33 cellular contexts compared by ENCODE assay signal in genomic region chr22:40556641-40557040, GRCh38.
"Had no signal": no experiment of that assay in that cellular context is flagged by ENCODE, and none has a peak within 500 bp of the region (broad histone marks: within the 10 kb centered on the region; RNA-seq: fewer than 3 reads in every experiment).

No MANE protein-coding gene starts in this region.

- H3K27ac ChIP-seq: ascending aorta, brain microvascular endothelial cell, esophagus muscularis mucosa, foreskin keratinocyte, neutrophil, ovary, right lobe of liver, skin epidermis, upper lobe of left lung, vagina had no signal

- DNase-seq: activated CD4-positive, alpha-beta memory T cell treated with anti-CD3 and anti-CD28 coated beads, Interleukin-2, amount 10 ng/mL, durations not matched to agents 7 days and 5 days; activated CD4-positive, alpha-beta T cell treated with anti-CD3 and anti-CD28 coated beads, Interleukin-2, amount 10 ng/mL, durations not matched to agents 24 days and 14 days; activated CD4-positive, CD25-positive, alpha-beta regulatory T cell treated with anti-CD3 and anti-CD28 coated beads, Interleukin-2, amount 50 U/mL, for 72 hours; activated CD8-positive, alpha-beta memory T cell treated with anti-CD3 and anti-CD28 coated beads, Interleukin-2, amount 50 U/mL, for 48 hours; activated gamma-delta T cell; activated naive CD4-positive, alpha-beta T cell treated with anti-CD3 and anti-CD28 coated beads, Interleukin-2, amount 10 ng/mL, durations not matched to agents 7 days and 5 days; activated naive CD8-positive, alpha-beta T cell treated with anti-CD3 and anti-CD28 coated beads, Interleukin-2, amount 10 ng/mL, durations not matched to agents 7 days and 5 days; activated T-cell treated with anti-CD3 and anti-CD28 coated beads, Interleukin-2, amount 50 U/mL, for 24 hours; brain microvascular endothelial cell; caudate nucleus; foreskin keratinocyte; islet precursor cell; left ventricle myocardium superior; mammary epithelial cell; midbrain; naive thymus-derived CD4-positive, alpha-beta T cell; ovary; right lobe of liver; stimulated activated CD4-positive, alpha-beta T cell treated with anti-CD3 and anti-CD28 coated beads, Interleukin-4, amount 100 ng/mL, for 24 hours; stimulated activated naive CD8-positive, alpha-beta T cell treated with anti-CD3 and anti-CD28 coated beads, Interleukin-15, amount 100 ng/mL, for 72 hours; substantia nigra; SW 1271; T1000; upper lobe of left lung had no signal

- H3K4me1 ChIP-seq: ascending aorta, right lobe of liver, upper lobe of left lung had no signal

- H3K27me3 ChIP-seq: ascending aorta, brain microvascular endothelial cell, esophagus muscularis mucosa, foreskin keratinocyte, neutrophil, ovary, right lobe of liver, upper lobe of left lung, vagina had no signal

- ATAC-seq: foreskin keratinocyte; left ventricle myocardium superior; naive thymus-derived CD4-positive, alpha-beta T cell; right lobe of liver; stimulated activated memory B cell treated with anti-CD40 and anti-IgM and Interleukin-4, amounts not matched to agents 10 μg/mL and 1 μg/mL and 100 μg/mL, for 72 hours; stimulated activated naive CD8-positive, alpha-beta T cell treated with anti-CD3 and anti-CD28 coated beads, Interleukin-15, amount 100 ng/mL, for 72 hours had no signal

- H3K27ac Mint-ChIP-seq: activated CD4-positive, alpha-beta memory T cell treated with anti-CD3 and anti-CD28 coated beads, Interleukin-2, amount 10 ng/mL, durations not matched to agents 7 days and 5 days; activated CD4-positive, alpha-beta T cell treated with anti-CD3 and anti-CD28 coated beads, Interleukin-2, amount 10 ng/mL, durations not matched to agents 24 days and 14 days; activated naive CD4-positive, alpha-beta T cell treated with anti-CD3 and anti-CD28 coated beads, Interleukin-2, amount 10 ng/mL, durations not matched to agents 7 days and 5 days; activated naive CD8-positive, alpha-beta T cell treated with anti-CD3 and anti-CD28 coated beads, Interleukin-2, amount 10 ng/mL, durations not matched to agents 7 days and 5 days; activated T-cell treated with anti-CD3 and anti-CD28 coated beads, Interleukin-2, amount 50 U/mL, for 24 hours; dendritic cell treated with granulocyte-macrophage colony-stimulating factor and Interleukin-4, amounts not matched to agents 40 ng/mL and 50 ng/mL, for 4 days; progenitor cell of endocrine pancreas; stimulated activated memory B cell treated with anti-CD40 and anti-IgM and Interleukin-4, amounts not matched to agents 10 μg/mL and 1 μg/mL and 100 μg/mL, for 72 hours; stimulated activated naive CD8-positive, alpha-beta T cell treated with anti-CD3 and anti-CD28 coated beads, Interleukin-15, amount 100 ng/mL, for 72 hours; T-helper 1 cell treated with Interleukin-12 subunit alpha and Interleukin-12 subunit beta and Interleukin-4 antibody, amounts not matched to agents 30 μg/mL and 1 μg/mL, for 36 hours had no signal

- H3K36me3 ChIP-seq: brain microvascular endothelial cell, ovary, right lobe of liver had no signal

- H3K4me3 ChIP-seq: ascending aorta, esophagus muscularis mucosa, ovary, right lobe of liver, skin epidermis, upper lobe of left lung, vagina had no signal

- H3K4me3 Mint-ChIP-seq: activated CD4-positive, alpha-beta memory T cell treated with anti-CD3 and anti-CD28 coated beads, Interleukin-2, amount 10 ng/mL, durations not matched to agents 7 days and 5 days; activated CD4-positive, alpha-beta T cell treated with anti-CD3 and anti-CD28 coated beads, Interleukin-2, amount 10 ng/mL, durations not matched to agents 24 days and 14 days; activated naive CD4-positive, alpha-beta T cell treated with anti-CD3 and anti-CD28 coated beads, Interleukin-2, amount 10 ng/mL, durations not matched to agents 7 days and 5 days; activated naive CD8-positive, alpha-beta T cell treated with anti-CD3 and anti-CD28 coated beads, Interleukin-2, amount 10 ng/mL, durations not matched to agents 7 days and 5 days; activated T-cell treated with anti-CD3 and anti-CD28 coated beads, Interleukin-2, amount 50 U/mL, for 24 hours; dendritic cell treated with granulocyte-macrophage colony-stimulating factor and Interleukin-4, amounts not matched to agents 40 ng/mL and 50 ng/mL, for 4 days; naive thymus-derived CD4-positive, alpha-beta T cell; stimulated activated memory B cell treated with anti-CD40 and anti-IgM and Interleukin-4, amounts not matched to agents 10 μg/mL and 1 μg/mL and 100 μg/mL, for 72 hours; stimulated activated naive CD8-positive, alpha-beta T cell treated with anti-CD3 and anti-CD28 coated beads, Interleukin-15, amount 100 ng/mL, for 72 hours; T-helper 1 cell treated with Interleukin-12 subunit alpha and Interleukin-12 subunit beta and Interleukin-4 antibody, amounts not matched to agents 30 μg/mL and 1 μg/mL, for 36 hours had no signal

- H3K27me3 Mint-ChIP-seq: activated CD4-positive, alpha-beta memory T cell treated with anti-CD3 and anti-CD28 coated beads, Interleukin-2, amount 10 ng/mL, durations not matched to agents 7 days and 5 days; activated CD4-positive, alpha-beta T cell treated with anti-CD3 and anti-CD28 coated beads, Interleukin-2, amount 10 ng/mL, durations not matched to agents 24 days and 14 days; activated naive CD4-positive, alpha-beta T cell treated with anti-CD3 and anti-CD28 coated beads, Interleukin-2, amount 10 ng/mL, durations not matched to agents 7 days and 5 days; activated naive CD8-positive, alpha-beta T cell treated with anti-CD3 and anti-CD28 coated beads, Interleukin-2, amount 10 ng/mL, durations not matched to agents 7 days and 5 days; activated T-cell treated with anti-CD3 and anti-CD28 coated beads, Interleukin-2, amount 50 U/mL, for 24 hours; dendritic cell treated with granulocyte-macrophage colony-stimulating factor and Interleukin-4, amounts not matched to agents 40 ng/mL and 50 ng/mL, for 4 days; naive thymus-derived CD4-positive, alpha-beta T cell; progenitor cell of endocrine pancreas; stimulated activated memory B cell treated with anti-CD40 and anti-IgM and Interleukin-4, amounts not matched to agents 10 μg/mL and 1 μg/mL and 100 μg/mL, for 72 hours; stimulated activated naive CD8-positive, alpha-beta T cell treated with anti-CD3 and anti-CD28 coated beads, Interleukin-15, amount 100 ng/mL, for 72 hours had no signal

- H3K9me3 ChIP-seq: ascending aorta, esophagus muscularis mucosa, neutrophil, ovary, right lobe of liver, upper lobe of left lung, vagina had no signal
